ENCODE assay signal across 1 cellular context in genomic region chr16:21525029-21525895, GRCh38.
TF ChIP-seq lines count a peak whose summit lies in the region.

No MANE protein-coding gene starts in this region.

TF ChIP-seq in HepG2, 621 proteins besides CTCF, POLR2A, EP300 and RAD21 (continued from another document and continues in another):
- peak; percentile 79 for TF ChIP-seq HNF1A (IDR thresholded peaks at IDR 0.05; ENCODE audit: low read depth)
- TF ChIP-seq HNF1A (CRISPR knock-in tag; IDR thresholded peaks at IDR 0.05; ENCODE audit: borderline replicate concordance): peak; percentile 97
- TF ChIP-seq ZMYM2 (CRISPR knock-in tag; IDR thresholded peaks at IDR 0.05): peak; percentile 97
- peak; percentile 100 for TF ChIP-seq TGIF2 (CRISPR knock-in tag; IDR thresholded peaks at IDR 0.05)
- 0 out of 2 replicates have a peak, but pooled peaks have one; percentile 97 for TF ChIP-seq FOXO4 (CRISPR knock-in tag; conservative IDR thresholded peaks at IDR 0.05)
- TF ChIP-seq SIX1 (CRISPR knock-in tag; IDR thresholded peaks at IDR 0.05; ENCODE audit: borderline replicate concordance): peak; percentile 73; the same call in 1 of the 2 replicates
- TF ChIP-seq FOXO1 (CRISPR knock-in tag; IDR thresholded peaks at IDR 0.05): peak; percentile 90
- TF ChIP-seq ARNT (IDR thresholded peaks at IDR 0.05): peak; percentile 84
- TF ChIP-seq SMAD3 (CRISPR knock-in tag; IDR thresholded peaks at IDR 0.05): peak; percentile 96
- TF ChIP-seq ZBTB44 (CRISPR knock-in tag; IDR thresholded peaks at IDR 0.05): peak; percentile 84
- peak; percentile 95 for TF ChIP-seq FOXK1 (CRISPR knock-in tag; IDR thresholded peaks at IDR 0.05; ENCODE audit: borderline replicate concordance, low read depth)
- TF ChIP-seq ZNF431 (CRISPR knock-in tag; IDR thresholded peaks at IDR 0.05; ENCODE audit: borderline replicate concordance, low read depth): peak; percentile 96
- peak; percentile 69; the same call in 1 of the 2 replicates for TF ChIP-seq NFRKB (IDR thresholded peaks at IDR 0.05)
- peak; percentile 94 for TF ChIP-seq PRDM10 (CRISPR knock-in tag; IDR thresholded peaks at IDR 0.05; ENCODE audit: low read depth)
- TF ChIP-seq POGK (CRISPR knock-in tag; conservative IDR thresholded peaks at IDR 0.05): peak; percentile 98
- 0 out of 2 replicates have a peak, but pooled peaks have one; percentile 92 for TF ChIP-seq PAWR (CRISPR knock-in tag; IDR thresholded peaks at IDR 0.05; ENCODE audit: borderline replicate concordance)
- TF ChIP-seq SP2 (CRISPR knock-in tag; IDR thresholded peaks at IDR 0.05): peak; percentile 51; the same call in 1 of the 2 replicates
- TF ChIP-seq ARID5B (CRISPR knock-in tag; IDR thresholded peaks at IDR 0.05): peak; percentile 100
- peak; percentile 88 for TF ChIP-seq DBP (CRISPR knock-in tag; IDR thresholded peaks at IDR 0.05; ENCODE audit: not compliant biosample characterization)
- TF ChIP-seq ZFP36 (IDR thresholded peaks at IDR 0.05; ENCODE audit: borderline replicate concordance, low read depth, low read length, partially characterized antibody): peak; percentile 66
- TF ChIP-seq HOXA5 (CRISPR knock-in tag; IDR thresholded peaks at IDR 0.05): peak; percentile 94
- TF ChIP-seq JUNB (CRISPR knock-in tag; IDR thresholded peaks at IDR 0.05; ENCODE audit: borderline replicate concordance): peak; percentile 83; the same call in 1 of the 2 replicates
- TF ChIP-seq KDM5B (CRISPR knock-in tag; IDR thresholded peaks at IDR 0.05; ENCODE audit: borderline replicate concordance): peak; percentile 70
- TF ChIP-seq SMAD1 (CRISPR knock-in tag; IDR thresholded peaks at IDR 0.05; ENCODE audit: borderline replicate concordance, low read depth): 0 out of 2 replicates have a peak, but pooled peaks have one; percentile 63
- TF ChIP-seq ZNF792 (CRISPR knock-in tag; IDR thresholded peaks at IDR 0.05): peak; percentile 99
- TF ChIP-seq NCOA1 (CRISPR knock-in tag; IDR thresholded peaks at IDR 0.05): peak; percentile 100
- TF ChIP-seq ETV5 (CRISPR knock-in tag; IDR thresholded peaks at IDR 0.05; ENCODE audit: borderline replicate concordance): peak; percentile 81
- TF ChIP-seq MAFF (IDR thresholded peaks at IDR 0.05; ENCODE audit: low read depth, low read length): peak; percentile 76
- peak; percentile 85 for TF ChIP-seq KLF13 (CRISPR knock-in tag; IDR thresholded peaks at IDR 0.05)
- peak; percentile 83 for TF ChIP-seq CHD2 (IDR thresholded peaks at IDR 0.05; ENCODE audit: low read depth, low read length)
- TF ChIP-seq HOXA9 (CRISPR knock-in tag; IDR thresholded peaks at IDR 0.05; ENCODE audit: borderline replicate concordance): peak; percentile 95
- peak; percentile 99 for TF ChIP-seq TRIM24 (CRISPR knock-in tag; IDR thresholded peaks at IDR 0.05)
- TF ChIP-seq SALL1 (CRISPR knock-in tag; IDR thresholded peaks at IDR 0.05): peak; percentile 99
- TF ChIP-seq HDAC2 (CRISPR knock-in tag; IDR thresholded peaks at IDR 0.05): peak; percentile 99
- peak; percentile 89; the same call in 1 of the 2 replicates for TF ChIP-seq BORCS8-MEF2B (CRISPR knock-in tag; IDR thresholded peaks at IDR 0.05)
- 0 out of 2 replicates have a peak, but pooled peaks have one; percentile 60 for TF ChIP-seq EEA1 (CRISPR knock-in tag; IDR thresholded peaks at IDR 0.05; ENCODE audit: borderline replicate concordance)
- TF ChIP-seq RFXAP (CRISPR knock-in tag; IDR thresholded peaks at IDR 0.05; ENCODE audit: borderline replicate concordance): peak; percentile 94
- TF ChIP-seq TCF7L2 (IDR thresholded peaks at IDR 0.05; ENCODE audit: low read depth, low read length): peak; percentile 79
- TF ChIP-seq LBX2 (CRISPR knock-in tag; IDR thresholded peaks at IDR 0.05; ENCODE audit: borderline replicate concordance): peak; percentile 65; the same call in 1 of the 2 replicates
